16 cellular contexts compared by ENCODE assay signal in the genomic region with DNA sequence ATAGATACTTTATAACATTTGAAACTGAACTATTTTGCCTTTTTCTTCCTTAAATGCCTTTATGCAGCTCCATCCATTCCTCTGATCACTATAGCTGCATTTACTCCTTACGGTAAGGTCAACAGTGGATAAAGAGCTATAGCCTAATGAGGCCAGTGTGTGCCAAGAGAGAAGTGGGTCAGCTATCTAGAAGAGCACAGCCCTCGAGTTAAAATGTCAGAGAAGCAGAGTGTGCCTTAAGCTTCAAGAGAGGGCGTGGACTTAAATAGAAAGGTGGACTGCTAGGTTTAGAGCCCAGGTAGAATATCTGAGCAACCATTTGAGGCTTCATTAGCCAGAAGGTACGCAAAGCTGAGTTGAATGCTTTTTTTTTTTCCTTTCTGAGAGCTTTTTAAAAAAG.
"Had no signal": no experiment of that assay in that cellular context is flagged by ENCODE, and none has a peak within 500 bp of the region (broad histone marks: within the 10 kb centered on the region; RNA-seq: fewer than 3 reads in every experiment).

No MANE protein-coding gene starts in this region.

- H3K4me1 Mint-ChIP-seq: naive thymus-derived CD8-positive, alpha-beta T cell had no signal

- H3K4me1 ChIP-seq: suprapubic skin, upper lobe of left lung, vagina had no signal

- DNase-seq: effector CD8-positive, alpha-beta T cell; foreskin melanocyte; islet precursor cell; mucosa of descending colon; naive thymus-derived CD8-positive, alpha-beta T cell; posterior cingulate gyrus; right cardiac atrium; stimulated activated CD4-positive, alpha-beta T cell treated with anti-CD3 and anti-CD28 coated beads, Interleukin-2, amount 100 ng/mL, for 48 hours; stimulated activated naive CD8-positive, alpha-beta T cell treated with anti-CD3 and anti-CD28 coated beads, Interleukin-15, Interleukin-2, amounts not matched to agents 100 U/mL and 50 U/mL, for 24 hours; tibial artery had no signal

- H3K36me3 Mint-ChIP-seq: naive thymus-derived CD8-positive, alpha-beta T cell had no signal

- ATAC-seq: mucosa of descending colon; naive thymus-derived CD8-positive, alpha-beta T cell; stimulated activated naive CD8-positive, alpha-beta T cell treated with anti-CD3 and anti-CD28 coated beads, Interleukin-15, Interleukin-2, amounts not matched to agents 100 U/mL and 50 U/mL, for 24 hours had no signal

- H3K4me3 ChIP-seq: coronary artery, mucosa of descending colon, smooth muscle cell, suprapubic skin, tibial artery, upper lobe of left lung, vagina had no signal

- H3K27me3 ChIP-seq: neutrophil, suprapubic skin, tibial artery, upper lobe of left lung, vagina had no signal

- H3K9me3 Mint-ChIP-seq: naive thymus-derived CD8-positive, alpha-beta T cell had no signal

- H3K4me3 Mint-ChIP-seq: naive thymus-derived CD8-positive, alpha-beta T cell had no signal

- H3K36me3 ChIP-seq: neutrophil, suprapubic skin, tibial artery, upper lobe of left lung, vagina had no signal

- H3K9me3 ChIP-seq: mucosa of descending colon, neutrophil, suprapubic skin, tibial artery, upper lobe of left lung, vagina had no signal

- H3K27ac ChIP-seq: coronary artery, neutrophil, suprapubic skin, tibial artery, upper lobe of left lung, vagina had no signal

- H3K27ac Mint-ChIP-seq: naive thymus-derived CD8-positive, alpha-beta T cell had no signal
